ENCODE assay signal across 9 cellular contexts in genomic region chr17:80991645-80992076, GRCh38. TPM values are rescaled to one million over a fixed set of nuclear protein-coding genes. Genes with fewer than 3 reads are reported as not detected.
DNase-seq lines count a peak whose midpoint lies in the region; ATAC-seq, FAIRE-seq and TF ChIP-seq lines count a peak whose summit lies in the region.
"Had no signal": no experiment of that assay in that cellular context is flagged by ENCODE, and none has a peak within 500 bp of the region (broad histone marks: within the 10 kb centered on the region; RNA-seq: fewer than 3 reads in every experiment).

Gene CHMP6 (plus strand): TSS chr17:80991841. CDS start chr17:80991919, 78 bp downstream.

- FAIRE-seq in keratinocyte (lab: Jason Lieb, UNC): no peak
- FAIRE-seq: endometrium had no signal

- H3K4me1 ChIP-seq in keratinocyte (ENCODE audit: control insufficient read depth, extremely low read depth, insufficient read depth, low read length): peaks cover 27% of the 10 kb centered on the region

- H4K20me1 ChIP-seq in keratinocyte (ENCODE audit: control insufficient read depth, extremely low read depth, insufficient read depth, low read length): no peaks in the 10 kb centered on the region

- no peak for TF ChIP-seq CTCF in CD14-positive monocyte (IDR thresholded peaks at IDR 0.05)
- TF ChIP-seq CTCF in keratinocyte (optimal IDR thresholded peaks at IDR 0.05 in 1 of 3, IDR thresholded peaks at IDR 0.05 in 1 of 3, conservative IDR thresholded peaks at IDR 0.05 in 1 of 3; ENCODE audit: extremely low read depth in 1 of 3, insufficient read depth in 2 of 3, low read length in 3 of 3): peak in 2 of 3 experiments; percentile 10 to 17

- peak within 1 kb of the TSS; percentile 74 to 84 (median 76) for H3K4me3 ChIP-seq in keratinocyte (ENCODE audit: control insufficient read depth in 2 of 3, extremely low read depth in 1 of 3, insufficient read depth in 2 of 3, low read depth in 1 of 3, low read length in 3 of 3)

- ATAC-seq in GM19397 (IDR thresholded peaks at IDR 0.05; ENCODE audit: unreplicated experiment) (peak; percentile 62), GM19463 (IDR thresholded peaks at IDR 0.05; ENCODE audit: unreplicated experiment) (no peak)

- peak within 1 kb of the TSS; percentile 52 for H3K27ac ChIP-seq in keratinocyte (ENCODE audit: control insufficient read depth, insufficient read depth, low read length)

- H3K36me3 ChIP-seq in keratinocyte (ENCODE audit: control insufficient read depth in 2 of 2, extremely low read depth in 1 of 2, insufficient read depth in 2 of 2, low read length in 2 of 2): peaks cover 6 to 8% of the 10 kb centered on the region in 2 experiments

- H3K27me3 Mint-ChIP-seq in CD14-positive monocyte (ENCODE audit: low read depth in 3 of 3): peaks cover 15 to 26% (median 15%) of the 10 kb centered on the region in 3 donors

- no peak for DNase-seq in CD14-positive monocyte (ENCODE audit: low spot score)
- DNase-seq in NCI-H1930 (lab: John Stamatoyannopoulos, UW): peak; percentile 37 to 83
- DNase-seq in activated CD4-positive, alpha-beta T cell treated with anti-CD3 and anti-CD28 coated beads for 24 hours (ENCODE audit: low read depth in 2 of 2): peak; percentile 53 to 66
- peak; percentile 86 for DNase-seq in cerebellum (ENCODE audit: low spot score)
- no peak for DNase-seq in keratinocyte (ENCODE audit: low read depth, low spot score)
- DNase-seq in stimulated activated CD4-positive, alpha-beta T cell treated with anti-CD3 and anti-CD28 coated beads, Interleukin-12 subunit alpha, Interleukin-12 subunit beta, amount 100 ng/mL, for 48 hours (ENCODE audit: low read depth in 2 of 3, low spot score in 1 of 3): peak; percentile 49 to 63 (median 50)

- peaks cover 24 to 26% of the 10 kb centered on the region in 2 donors for H3K36me3 Mint-ChIP-seq in CD14-positive monocyte

- H2AFZ ChIP-seq in keratinocyte (ENCODE audit: control insufficient read depth, low read length): peak within 1 kb of the TSS; percentile 93

- peak within 1 kb of the TSS; percentile 76 for H3K9ac ChIP-seq in keratinocyte (ENCODE audit: control insufficient read depth, extremely low read depth, insufficient read depth, low read length)

- H3K79me2 ChIP-seq in keratinocyte (ENCODE audit: control insufficient read depth, insufficient read depth, low read length): peaks cover 10% of the 10 kb centered on the region

- H3K27me3 ChIP-seq in keratinocyte (ENCODE audit: control insufficient read depth, extremely low read depth, insufficient read depth, low read length): peaks cover 12% of the 10 kb centered on the region

- intact Hi-C loops in CD14-positive monocyte (cut with micrococcal nuclease): no loop called here

- peak within 1 kb of the TSS; percentile 75 to 80 for H3K4me3 Mint-ChIP-seq in CD14-positive monocyte

- peak within 1 kb of the TSS; percentile 89 for H3K4me2 ChIP-seq in keratinocyte (ENCODE audit: control insufficient read depth, extremely low read depth, insufficient read depth, low read depth, low read length)

- dilution Hi-C loops in keratinocyte (cut with MboI; ENCODE audit: extremely low pct_ligation_motif_present, low sequenced_read_pairs): no loop called here

- H3K4me1 Mint-ChIP-seq in CD14-positive monocyte: peaks cover 37% of the 10 kb centered on the region

- H3K9me3 ChIP-seq in keratinocyte (ENCODE audit: control insufficient read depth, low read depth, low read length): no peaks in the 10 kb centered on the region

- peak within 1 kb of the TSS in 3 of 7 donors; percentile 38 to 58 (median 46) for H3K27ac Mint-ChIP-seq in CD14-positive monocyte

- no peaks in the 10 kb centered on the region for H3K9me1 ChIP-seq in keratinocyte (ENCODE audit: control insufficient read depth, extremely low read depth, insufficient read depth, low read length)

- peaks cover 0 to 2% (median 0%) of the 10 kb centered on the region in 7 donors for H3K9me3 Mint-ChIP-seq in CD14-positive monocyte

RNA-seq across cellular contexts. Expression of gene CHMP6, which starts in this region (rescaled TPM):
- polyA plus RNA-seq in CD14-positive monocyte: 10 to 100 TPM; 44.1 to 44.8 TPM
- 13.7 TPM for total RNA-seq in cerebellum
- 14.5 to 26.7 TPM (median 20.9 TPM) in 3 replicates for polyA plus RNA-seq in keratinocyte
- polyA plus RNA-seq in keratinocyte (2011; ENCODE audit: low read depth): 18.9 TPM
- 12.8 and 20.2 TPM in 2 replicates for polyA plus RNA-seq in keratinocyte (2011; cell fraction: cytosol; rRNA removed)
- polyA plus RNA-seq in keratinocyte (2011; cell fraction: nucleus; rRNA removed): 12.8 and 15.0 TPM in 2 replicates
- 5.6 and 22.8 TPM in 2 replicates for polyA plus RNA-seq in keratinocyte (2012; ENCODE audit: low replicate concordance)
- polyA minus RNA-seq in keratinocyte: 7.6 to 13.2 TPM (median 10.2 TPM) in 3 replicates
- 19.2 TPM for polyA minus RNA-seq in keratinocyte (2011; cell fraction: cytosol; rRNA and poly(A)+ RNA removed)
- 8.2 and 9.0 TPM in 2 replicates for polyA minus RNA-seq in keratinocyte (2011; cell fraction: nucleus; rRNA and poly(A)+ RNA removed)

Comparison
In these comparisons a context has a peak if more than half of its experiments do, and no peak if none do; other contexts are left out.
1. DNase-seq: peak in NCI-H1930 (2 of 2), activated CD4-positive, alpha-beta T cell treated with anti-CD3 and anti-CD28 coated beads for 24 hours (2 of 2), cerebellum (single experiment) and stimulated activated CD4-positive, alpha-beta T cell treated with anti-CD3 and anti-CD28 coated beads, Interleukin-12 subunit alpha, Interleukin-12 subunit beta, amount 100 ng/mL, for 48 hours (3 of 3); none in CD14-positive monocyte (single experiment) and keratinocyte (single experiment).